1 cellular context compared by ENCODE assay signal in the genomic region with DNA sequence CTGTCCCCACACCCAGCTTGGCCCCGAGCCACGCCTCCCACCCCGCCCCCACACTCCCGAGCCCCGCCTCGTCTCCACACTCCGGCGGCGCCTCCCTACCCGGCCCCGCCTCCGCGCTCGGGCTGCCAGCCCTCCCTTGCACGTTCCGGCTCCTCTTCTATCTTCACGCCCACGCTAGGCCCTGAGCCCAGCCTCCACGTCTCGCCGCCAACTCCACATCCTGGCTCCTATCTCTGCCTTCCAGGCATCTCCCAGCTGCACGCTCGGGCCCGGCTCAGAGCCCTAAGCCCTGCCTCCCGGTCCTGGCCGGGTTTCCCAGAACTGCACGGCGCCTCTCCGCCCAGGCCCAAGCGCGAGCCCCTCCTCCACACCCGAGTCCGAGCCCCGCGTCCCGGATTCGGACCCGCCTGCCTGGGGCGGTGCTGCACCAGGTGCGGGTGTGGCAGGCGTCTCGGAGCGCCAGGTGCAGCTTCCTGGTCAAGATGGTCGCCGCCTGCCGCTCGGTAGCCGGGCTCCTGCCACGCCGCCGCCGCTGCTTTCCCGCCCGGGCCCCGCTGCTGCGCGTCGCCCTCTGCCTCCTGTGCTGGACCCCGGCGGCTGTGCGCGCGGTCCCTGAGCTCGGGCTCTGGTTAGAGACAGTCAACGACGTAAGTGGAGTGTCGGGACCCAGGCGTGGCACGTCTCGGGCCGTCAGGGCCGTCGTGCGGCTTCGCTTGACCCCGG.
TF ChIP-seq lines count a peak whose summit lies in the region.

A gene with protein sequence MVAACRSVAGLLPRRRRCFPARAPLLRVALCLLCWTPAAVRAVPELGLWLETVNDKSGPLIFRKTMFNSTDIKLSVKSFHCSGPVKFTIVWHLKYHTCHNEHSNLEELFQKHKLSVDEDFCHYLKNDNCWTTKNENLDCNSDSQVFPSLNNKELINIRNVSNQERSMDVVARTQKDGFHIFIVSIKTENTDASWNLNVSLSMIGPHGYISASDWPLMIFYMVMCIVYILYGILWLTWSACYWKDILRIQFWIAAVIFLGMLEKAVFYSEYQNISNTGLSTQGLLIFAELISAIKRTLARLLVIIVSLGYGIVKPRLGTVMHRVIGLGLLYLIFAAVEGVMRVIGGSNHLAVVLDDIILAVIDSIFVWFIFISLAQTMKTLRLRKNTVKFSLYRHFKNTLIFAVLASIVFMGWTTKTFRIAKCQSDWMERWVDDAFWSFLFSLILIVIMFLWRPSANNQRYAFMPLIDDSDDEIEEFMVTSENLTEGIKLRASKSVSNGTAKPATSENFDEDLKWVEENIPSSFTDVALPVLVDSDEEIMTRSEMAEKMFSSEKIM (plus strand): TSS at position 160 of the 723 bp plus-strand sequence. CDS start 323 bp downstream, at position 483.

TF ChIP-seq in HepG2, 621 proteins besides CTCF, POLR2A, EP300 and RAD21 (continued from another document and continues in another):
- TF ChIP-seq, protein P1, sequence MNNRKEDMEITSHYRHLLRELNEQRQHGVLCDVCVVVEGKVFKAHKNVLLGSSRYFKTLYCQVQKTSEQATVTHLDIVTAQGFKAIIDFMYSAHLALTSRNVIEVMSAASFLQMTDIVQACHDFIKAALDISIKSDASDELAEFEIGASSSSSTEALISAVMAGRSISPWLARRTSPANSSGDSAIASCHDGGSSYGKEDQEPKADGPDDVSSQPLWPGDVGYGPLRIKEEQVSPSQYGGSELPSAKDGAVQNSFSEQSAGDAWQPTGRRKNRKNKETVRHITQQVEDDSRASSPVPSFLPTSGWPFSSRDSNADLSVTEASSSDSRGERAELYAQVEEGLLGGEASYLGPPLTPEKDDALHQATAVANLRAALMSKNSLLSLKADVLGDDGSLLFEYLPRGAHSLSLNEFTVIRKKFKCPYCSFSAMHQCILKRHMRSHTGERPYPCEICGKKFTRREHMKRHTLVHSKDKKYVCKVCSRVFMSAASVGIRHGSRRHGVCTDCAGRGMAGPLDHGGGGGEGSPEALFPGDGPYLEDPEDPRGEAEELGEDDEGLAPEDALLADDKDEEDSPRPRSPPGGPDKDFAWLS (CRISPR knock-in tag; IDR thresholded peaks at IDR 0.05; ENCODE audit: borderline replicate concordance): peak; percentile 67; the same call in 1 of the 2 replicates
- TF ChIP-seq, protein P2, sequence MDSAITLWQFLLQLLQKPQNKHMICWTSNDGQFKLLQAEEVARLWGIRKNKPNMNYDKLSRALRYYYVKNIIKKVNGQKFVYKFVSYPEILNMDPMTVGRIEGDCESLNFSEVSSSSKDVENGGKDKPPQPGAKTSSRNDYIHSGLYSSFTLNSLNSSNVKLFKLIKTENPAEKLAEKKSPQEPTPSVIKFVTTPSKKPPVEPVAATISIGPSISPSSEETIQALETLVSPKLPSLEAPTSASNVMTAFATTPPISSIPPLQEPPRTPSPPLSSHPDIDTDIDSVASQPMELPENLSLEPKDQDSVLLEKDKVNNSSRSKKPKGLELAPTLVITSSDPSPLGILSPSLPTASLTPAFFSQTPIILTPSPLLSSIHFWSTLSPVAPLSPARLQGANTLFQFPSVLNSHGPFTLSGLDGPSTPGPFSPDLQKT (CRISPR knock-in tag; IDR thresholded peaks at IDR 0.05; ENCODE audit: borderline replicate concordance): 0 out of 2 replicates have a peak, but pooled peaks have one; percentile 38
- TF ChIP-seq, protein P3, sequence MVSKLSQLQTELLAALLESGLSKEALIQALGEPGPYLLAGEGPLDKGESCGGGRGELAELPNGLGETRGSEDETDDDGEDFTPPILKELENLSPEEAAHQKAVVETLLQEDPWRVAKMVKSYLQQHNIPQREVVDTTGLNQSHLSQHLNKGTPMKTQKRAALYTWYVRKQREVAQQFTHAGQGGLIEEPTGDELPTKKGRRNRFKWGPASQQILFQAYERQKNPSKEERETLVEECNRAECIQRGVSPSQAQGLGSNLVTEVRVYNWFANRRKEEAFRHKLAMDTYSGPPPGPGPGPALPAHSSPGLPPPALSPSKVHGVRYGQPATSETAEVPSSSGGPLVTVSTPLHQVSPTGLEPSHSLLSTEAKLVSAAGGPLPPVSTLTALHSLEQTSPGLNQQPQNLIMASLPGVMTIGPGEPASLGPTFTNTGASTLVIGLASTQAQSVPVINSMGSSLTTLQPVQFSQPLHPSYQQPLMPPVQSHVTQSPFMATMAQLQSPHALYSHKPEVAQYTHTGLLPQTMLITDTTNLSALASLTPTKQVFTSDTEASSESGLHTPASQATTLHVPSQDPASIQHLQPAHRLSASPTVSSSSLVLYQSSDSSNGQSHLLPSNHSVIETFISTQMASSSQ (IDR thresholded peaks at IDR 0.05; ENCODE audit: low read depth): no peak
- TF ChIP-seq, protein P3 (CRISPR knock-in tag; IDR thresholded peaks at IDR 0.05; ENCODE audit: borderline replicate concordance): 0 out of 2 replicates have a peak, but pooled peaks have one; percentile 73
- TF ChIP-seq MTF2 (CRISPR knock-in tag; IDR thresholded peaks at IDR 0.05; ENCODE audit: borderline replicate concordance): no peak
- 0 out of 2 replicates have a peak, but pooled peaks have one; percentile 59 for TF ChIP-seq ZNF557 (CRISPR knock-in tag; IDR thresholded peaks at IDR 0.05)
- TF ChIP-seq ZBTB20 (CRISPR knock-in tag; IDR thresholded peaks at IDR 0.05; ENCODE audit: borderline replicate concordance, low read depth): peak; percentile 41
- TF ChIP-seq, protein P4, sequence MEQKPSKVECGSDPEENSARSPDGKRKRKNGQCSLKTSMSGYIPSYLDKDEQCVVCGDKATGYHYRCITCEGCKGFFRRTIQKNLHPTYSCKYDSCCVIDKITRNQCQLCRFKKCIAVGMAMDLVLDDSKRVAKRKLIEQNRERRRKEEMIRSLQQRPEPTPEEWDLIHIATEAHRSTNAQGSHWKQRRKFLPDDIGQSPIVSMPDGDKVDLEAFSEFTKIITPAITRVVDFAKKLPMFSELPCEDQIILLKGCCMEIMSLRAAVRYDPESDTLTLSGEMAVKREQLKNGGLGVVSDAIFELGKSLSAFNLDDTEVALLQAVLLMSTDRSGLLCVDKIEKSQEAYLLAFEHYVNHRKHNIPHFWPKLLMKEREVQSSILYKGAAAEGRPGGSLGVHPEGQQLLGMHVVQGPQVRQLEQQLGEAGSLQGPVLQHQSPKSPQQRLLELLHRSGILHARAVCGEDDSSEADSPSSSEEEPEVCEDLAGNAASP (CRISPR knock-in tag; IDR thresholded peaks at IDR 0.05; ENCODE audit: borderline replicate concordance): no peak
- no peak for TF ChIP-seq TAF15 (IDR thresholded peaks at IDR 0.05; ENCODE audit: low read depth, low read length, poor library complexity, severe bottlenecking)
- peak; percentile 77; the same call in 1 of the 2 replicates for TF ChIP-seq SIN3A (IDR thresholded peaks at IDR 0.05; ENCODE audit: borderline replicate concordance, low read depth, low read length)
- no peak for TF ChIP-seq ZNF3 (CRISPR knock-in tag; IDR thresholded peaks at IDR 0.05)
- TF ChIP-seq KLF16 (CRISPR knock-in tag; IDR thresholded peaks at IDR 0.05): no peak; a peak in 2 of 4 replicates
- no peak for TF ChIP-seq DPF2 (CRISPR knock-in tag; IDR thresholded peaks at IDR 0.05; ENCODE audit: borderline replicate concordance, low read depth)
- TF ChIP-seq ZNF282 (IDR thresholded peaks at IDR 0.05; ENCODE audit: partially characterized antibody): no peak
- peak; percentile 93 for TF ChIP-seq FOXC1 (CRISPR knock-in tag; IDR thresholded peaks at IDR 0.05; ENCODE audit: borderline replicate concordance)
- TF ChIP-seq HOXA5 (CRISPR knock-in tag; IDR thresholded peaks at IDR 0.05): peak; percentile 91
- TF ChIP-seq ZFP37 (CRISPR knock-in tag; IDR thresholded peaks at IDR 0.05; ENCODE audit: borderline replicate concordance): no peak
- TF ChIP-seq ERF (CRISPR knock-in tag; IDR thresholded peaks at IDR 0.05): peak; percentile 12
- TF ChIP-seq, protein P5, sequence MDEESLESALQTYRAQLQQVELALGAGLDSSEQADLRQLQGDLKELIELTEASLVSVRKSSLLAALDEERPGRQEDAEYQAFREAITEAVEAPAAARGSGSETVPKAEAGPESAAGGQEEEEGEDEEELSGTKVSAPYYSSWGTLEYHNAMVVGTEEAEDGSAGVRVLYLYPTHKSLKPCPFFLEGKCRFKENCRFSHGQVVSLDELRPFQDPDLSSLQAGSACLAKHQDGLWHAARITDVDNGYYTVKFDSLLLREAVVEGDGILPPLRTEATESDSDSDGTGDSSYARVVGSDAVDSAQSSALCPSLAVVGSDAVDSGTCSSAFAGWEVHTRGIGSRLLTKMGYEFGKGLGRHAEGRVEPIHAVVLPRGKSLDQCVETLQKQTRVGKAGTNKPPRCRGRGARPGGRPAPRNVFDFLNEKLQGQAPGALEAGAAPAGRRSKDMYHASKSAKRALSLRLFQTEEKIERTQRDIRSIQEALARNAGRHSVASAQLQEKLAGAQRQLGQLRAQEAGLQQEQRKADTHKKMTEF (CRISPR knock-in tag; IDR thresholded peaks at IDR 0.05): peak; percentile 72; the same call in 1 of the 2 replicates
- peak; percentile 85 for TF ChIP-seq ZNF605 (CRISPR knock-in tag; IDR thresholded peaks at IDR 0.05)
- TF ChIP-seq, protein P6, sequence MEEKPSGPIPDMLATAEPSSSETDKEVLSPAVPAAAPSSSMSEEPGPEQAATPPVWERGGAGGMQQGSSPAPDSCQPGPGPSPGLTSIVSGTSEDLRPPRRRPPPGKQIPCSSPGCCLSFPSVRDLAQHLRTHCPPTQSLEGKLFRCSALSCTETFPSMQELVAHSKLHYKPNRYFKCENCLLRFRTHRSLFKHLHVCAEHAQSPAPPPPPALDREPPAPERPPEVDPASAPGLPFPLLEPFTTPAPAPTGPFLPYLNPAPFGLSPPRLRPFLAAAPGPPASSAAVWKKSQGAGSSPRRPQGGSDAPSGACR (CRISPR knock-in tag; IDR thresholded peaks at IDR 0.05): peak; percentile 44; the same call in 1 of the 2 replicates
- TF ChIP-seq TCF7L2 (IDR thresholded peaks at IDR 0.05; ENCODE audit: low read depth, low read length): no peak
- peak; percentile 89 for TF ChIP-seq SAP130 (CRISPR knock-in tag; IDR thresholded peaks at IDR 0.05; ENCODE audit: low read depth)
- TF ChIP-seq, protein P7, sequence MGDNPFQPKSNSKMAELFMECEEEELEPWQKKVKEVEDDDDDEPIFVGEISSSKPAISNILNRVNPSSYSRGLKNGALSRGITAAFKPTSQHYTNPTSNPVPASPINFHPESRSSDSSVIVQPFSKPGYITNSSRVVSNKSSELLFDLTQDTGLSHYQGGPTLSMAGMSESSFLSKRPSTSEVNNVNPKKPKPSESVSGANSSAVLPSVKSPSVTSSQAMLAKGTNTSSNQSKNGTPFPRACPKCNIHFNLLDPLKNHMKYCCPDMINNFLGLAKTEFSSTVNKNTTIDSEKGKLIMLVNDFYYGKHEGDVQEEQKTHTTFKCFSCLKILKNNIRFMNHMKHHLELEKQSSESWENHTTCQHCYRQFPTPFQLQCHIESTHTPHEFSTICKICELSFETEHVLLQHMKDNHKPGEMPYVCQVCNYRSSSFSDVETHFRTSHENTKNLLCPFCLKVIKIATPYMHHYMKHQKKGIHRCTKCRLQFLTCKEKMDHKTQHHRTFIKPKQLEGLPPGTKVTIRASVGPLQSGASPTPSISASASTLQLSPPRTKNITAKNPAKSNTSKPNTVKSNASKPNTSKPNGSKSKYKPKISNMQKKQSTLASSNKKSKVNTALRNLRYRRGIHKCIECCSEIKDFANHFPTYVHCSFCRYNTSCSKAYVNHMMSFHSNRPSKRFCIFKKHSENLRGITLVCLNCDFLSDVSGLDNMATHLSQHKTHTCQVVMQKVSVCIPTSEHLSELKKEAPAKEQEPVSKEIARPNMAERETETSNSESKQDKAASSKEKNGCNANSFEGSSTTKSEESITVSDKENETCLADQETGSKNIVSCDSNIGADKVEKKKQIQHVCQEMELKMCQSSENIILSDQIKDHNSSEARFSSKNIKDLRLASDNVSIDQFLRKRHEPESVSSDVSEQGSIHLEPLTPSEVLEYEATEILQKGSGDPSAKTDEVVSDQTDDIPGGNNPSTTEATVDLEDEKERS (CRISPR knock-in tag; IDR thresholded peaks at IDR 0.05): no peak; the same call in 1 of the 2 replicates
- TF ChIP-seq, protein P8, sequence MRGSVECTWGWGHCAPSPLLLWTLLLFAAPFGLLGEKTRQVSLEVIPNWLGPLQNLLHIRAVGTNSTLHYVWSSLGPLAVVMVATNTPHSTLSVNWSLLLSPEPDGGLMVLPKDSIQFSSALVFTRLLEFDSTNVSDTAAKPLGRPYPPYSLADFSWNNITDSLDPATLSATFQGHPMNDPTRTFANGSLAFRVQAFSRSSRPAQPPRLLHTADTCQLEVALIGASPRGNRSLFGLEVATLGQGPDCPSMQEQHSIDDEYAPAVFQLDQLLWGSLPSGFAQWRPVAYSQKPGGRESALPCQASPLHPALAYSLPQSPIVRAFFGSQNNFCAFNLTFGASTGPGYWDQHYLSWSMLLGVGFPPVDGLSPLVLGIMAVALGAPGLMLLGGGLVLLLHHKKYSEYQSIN (CRISPR knock-in tag; IDR thresholded peaks at IDR 0.05; ENCODE audit: borderline replicate concordance): no peak
- TF ChIP-seq HOXD1 (CRISPR knock-in tag; IDR thresholded peaks at IDR 0.05): peak; percentile 42; the same call in 1 of the 2 replicates
- TF ChIP-seq POLR2AphosphoS2 (IDR thresholded peaks at IDR 0.05; ENCODE audit: low read depth, low read length): no peak
- peak; percentile 64 for TF ChIP-seq HNRNPLL (IDR thresholded peaks at IDR 0.05; ENCODE audit: low read depth, low read length, poor library complexity, severe bottlenecking)
- peak; percentile 95 for TF ChIP-seq CC2D1A (CRISPR knock-in tag; IDR thresholded peaks at IDR 0.05)
- TF ChIP-seq, protein P9, sequence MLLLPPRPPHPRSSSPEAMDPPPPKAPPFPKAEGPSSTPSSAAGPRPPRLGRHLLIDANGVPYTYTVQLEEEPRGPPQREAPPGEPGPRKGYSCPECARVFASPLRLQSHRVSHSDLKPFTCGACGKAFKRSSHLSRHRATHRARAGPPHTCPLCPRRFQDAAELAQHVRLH (CRISPR knock-in tag; IDR thresholded peaks at IDR 0.05; ENCODE audit: borderline replicate concordance, low read depth): peak; percentile 2; the same call in 1 of the 2 replicates
- TF ChIP-seq ZFP36L1 (CRISPR knock-in tag; IDR thresholded peaks at IDR 0.05): no peak
- no peak for TF ChIP-seq ZNF432 (CRISPR knock-in tag; IDR thresholded peaks at IDR 0.05; ENCODE audit: borderline replicate concordance)
- no peak for TF ChIP-seq REXO4 (CRISPR knock-in tag; IDR thresholded peaks at IDR 0.05; ENCODE audit: borderline replicate concordance)
